8 cellular contexts compared by ENCODE assay signal in genomic region chr22:46355369-46355995, GRCh38. TPM values are rescaled to one million over a fixed set of nuclear protein-coding genes. Genes with fewer than 3 reads are reported as not detected.
A peak's percentile ranks its signal among the peaks of the same experiment; 100 is the strongest.
DNase-seq lines count a peak whose midpoint lies in the region; ATAC-seq and TF ChIP-seq lines count a peak whose summit lies in the region.

No MANE protein-coding gene starts in this region.

- TF ChIP-seq CTCF in GM12865 (IDR thresholded peaks at IDR 0.05; ENCODE audit: insufficient read depth, low read depth, low read length, missing control alignments) = peak; percentile 70
- peak; percentile 73 for TF ChIP-seq CTCF in NB4 (IDR thresholded peaks at IDR 0.05; ENCODE audit: low read depth, low read length)
- peak; percentile 39 for TF ChIP-seq CTCF in lung (IDR thresholded peaks at IDR 0.05; ENCODE audit: control extremely low read depth, extremely low read depth)

- no peak overlapping the region for H3K4me3 ChIP-seq in GM12865 (ENCODE audit: low read depth, low read length)
- H3K4me3 ChIP-seq in NB4 (ENCODE audit: low read depth, low read length) = no peak overlapping the region
- no peak overlapping the region for H3K4me3 ChIP-seq in lung

- peaks cover 7 to 75% of the 10 kb centered on the region in 2 donors for H3K36me3 ChIP-seq in lung (ENCODE audit: control insufficient read depth in 2 of 2, insufficient read depth in 2 of 2, low read length in 2 of 2)

- TF ChIP-seq POLR2A in NB4 (IDR thresholded peaks at IDR 0.05; ENCODE audit: extremely low read depth, insufficient read length) = no peak
- no peak for TF ChIP-seq POLR2A in GM18505 (IDR thresholded peaks at IDR 0.05; ENCODE audit: borderline replicate concordance, extremely low read depth, insufficient read depth, insufficient read length)

- no peaks in the 10 kb centered on the region for H3K27me3 ChIP-seq in lung (ENCODE audit: control insufficient read depth, insufficient read depth)

- H3K27ac ChIP-seq in lung (ENCODE audit: low read depth in 1 of 2, low read length in 1 of 2) = no peak overlapping the region

- peaks cover 0 to 3% of the 10 kb centered on the region in 2 donors for H3K4me1 ChIP-seq in lung (ENCODE audit: control insufficient read depth in 2 of 2, insufficient read depth in 2 of 2, low read length in 2 of 2)

- 56 to 60% methylated on average over 22 of the region's 22 CpGs for WGBS in lung, 2 donors

- H3K9me3 ChIP-seq in lung (ENCODE audit: control insufficient read depth in 2 of 2, insufficient read depth in 1 of 2, low read length in 1 of 2) = peaks cover 0 to 3% of the 10 kb centered on the region in 2 donors

- DNase-seq in GM12865 (ENCODE audit: low read depth) (peak; percentile 62), NB4 (ENCODE audit: low read depth) (peak; percentile 71), dermis blood vessel endothelial cell (peak; percentile 78), lung (ENCODE audit: low spot score) (peak; percentile 75)
- DNase-seq in activated CD4-positive, alpha-beta T cell treated with anti-CD3 and anti-CD28 coated beads, Interleukin-2, amount 50 U/mL, for 1 hour = peak; percentile 64
- peak; percentile 35 to 47 for DNase-seq in stimulated activated CD8-positive, alpha-beta memory T cell treated with anti-CD3 and anti-CD28 coated beads, Interleukin-2, amount 100 ng/mL, for 1 hour (ENCODE audit: low read depth in 2 of 2)

- no peak for ATAC-seq in lung (ENCODE audit: insufficient read depth, low FRiP score)
- no peak for ATAC-seq in GM21619 (IDR thresholded peaks at IDR 0.05; ENCODE audit: unreplicated experiment)
- ATAC-seq in GM18505 (IDR thresholded peaks at IDR 0.05; ENCODE audit: unreplicated experiment) = no peak

RNA-seq across cellular contexts. Expression of gene TRMU, which starts 20.0 kb away (rescaled TPM):
- total RNA-seq in dermis blood vessel endothelial cell (29.3 and 35.1 TPM in 2 replicates), lung (10 to 100 TPM; 39.2 to 42.3 TPM)
- 10 to 100 TPM; 24.1 to 28.7 TPM for polyA plus RNA-seq in lung

RNA-seq across cellular contexts. Expression of gene GTSE1, which starts 58.8 kb away (rescaled TPM):
- total RNA-seq in dermis blood vessel endothelial cell (2.7 and 15.6 TPM in 2 replicates), lung (1 to 10 TPM; 1.0 to 2.3 TPM)
- polyA plus RNA-seq in lung = 1 to 10 TPM; 1.2 to 1.3 TPM
